In the genomic region with DNA sequence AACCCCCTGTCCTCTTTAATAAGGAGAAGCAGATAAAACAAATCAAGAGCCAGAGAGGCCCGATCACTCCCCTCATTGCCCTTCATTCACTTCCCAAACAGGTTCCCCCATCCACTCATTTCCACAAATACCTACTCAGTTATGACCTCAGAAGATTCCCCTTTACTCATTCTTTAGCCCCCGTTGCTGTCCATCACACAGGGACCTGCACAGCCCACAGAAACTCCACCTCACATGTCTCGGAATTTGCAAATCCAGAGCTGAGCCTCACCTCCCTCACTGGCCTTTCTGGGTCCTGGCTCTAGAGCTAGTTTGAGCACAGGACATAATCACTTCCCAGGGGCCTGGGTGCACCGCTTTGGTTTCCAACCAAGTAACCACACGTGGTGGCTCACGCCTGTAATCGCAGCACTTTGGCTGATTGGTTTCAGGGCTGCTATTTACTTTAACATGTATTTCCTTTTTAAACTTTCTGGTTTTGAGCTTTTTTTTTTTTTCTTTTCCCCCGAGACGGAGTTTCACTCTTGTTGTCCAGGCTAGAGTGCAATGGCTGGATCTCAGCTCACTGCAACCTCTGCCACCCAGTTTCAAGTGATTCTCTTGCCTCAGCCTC, we compare ENCODE assay signal across 11 cellular contexts. TPM values are rescaled to one million over a fixed set of nuclear protein-coding genes. Genes with fewer than 3 reads are reported as not detected.
A peak's percentile ranks its signal among the peaks of the same experiment; 100 is the strongest.
DNase-seq lines count a peak whose midpoint lies in the region; ATAC-seq and TF ChIP-seq lines count a peak whose summit lies in the region.
"Had no signal": no experiment of that assay in that cellular context is flagged by ENCODE, and none has a peak within 500 bp of the region (broad histone marks: within the 10 kb centered on the region; RNA-seq: fewer than 3 reads in every experiment).

No MANE protein-coding gene starts in this region.

- ATAC-seq in GM19438 (IDR thresholded peaks at IDR 0.05; ENCODE audit: low read depth, unreplicated experiment) (peak; percentile 89), HG03159 (IDR thresholded peaks at IDR 0.05; ENCODE audit: unreplicated experiment) (peak; percentile 82), GM18505 (IDR thresholded peaks at IDR 0.05; ENCODE audit: unreplicated experiment) (no peak)

- H3K4me3 ChIP-seq in GM12865 (ENCODE audit: low read depth, low read length) (no peak overlapping the region), coronary artery (no peak overlapping the region), MG63 (no peak overlapping the region)
- H3K4me3 ChIP-seq: thoracic aorta had no signal

- no peaks in the 10 kb centered on the region for H3K27me3 ChIP-seq in MG63

- TF ChIP-seq CTCF in GM12865 (IDR thresholded peaks at IDR 0.05; ENCODE audit: insufficient read depth, low read depth, low read length, missing control alignments) (no peak), coronary artery (IDR thresholded peaks at IDR 0.05) (no peak)

- peaks cover 25% of the 10 kb centered on the region for H3K36me3 ChIP-seq in MG63
- H3K36me3 ChIP-seq: thoracic aorta had no signal

- no peak for TF ChIP-seq POLR2A in GM18505 (IDR thresholded peaks at IDR 0.05; ENCODE audit: borderline replicate concordance, extremely low read depth, insufficient read depth, insufficient read length)

- no peak overlapping the region for H3K27ac ChIP-seq in coronary artery
- H3K27ac ChIP-seq: HL-60, thoracic aorta had no signal

- DNase-seq in GM12865 (ENCODE audit: low read depth): peak; percentile 80
- peak; percentile 31 for DNase-seq in coronary artery (ENCODE audit: low spot score)
- no peak for DNase-seq in central memory CD4-positive, alpha-beta T cell
- no peak for DNase-seq in MG63
- no peak for DNase-seq in NCI-H1105 (lab: John Stamatoyannopoulos, UW)
- DNase-seq: NCI-H526 treated with DMSO at 0.1 percent for 48 hours had no signal

- H3K9me3 ChIP-seq in MG63: no peaks in the 10 kb centered on the region
- H3K9me3 ChIP-seq: thoracic aorta had no signal

RNA-seq across cellular contexts. Expression of a gene that starts 17.8 kb away (rescaled TPM):
- 296 and 325 TPM in 2 replicates for total RNA-seq in MG63 (2014; rRNA removed; shearing (Covaris generic); ENCODE audit: low replicate concordance)

RNA-seq across cellular contexts. Expression of a gene that starts 42.1 kb away (rescaled TPM):
- total RNA-seq in MG63 (2014; rRNA removed; shearing (Covaris generic); ENCODE audit: low replicate concordance): 132 and 142 TPM in 2 replicates

RNA-seq across cellular contexts. Expression of a gene that starts 54.8 kb away (rescaled TPM):
- total RNA-seq in MG63 (2014; rRNA removed; shearing (Covaris generic); ENCODE audit: low replicate concordance): 4.3 and 9.2 TPM in 2 replicates

Comparison
In these comparisons a context has a peak if more than half of its experiments do, and no peak if none do; other contexts are left out.
1. DNase-seq: peak in GM12865 (single experiment) and coronary artery (single experiment); none in central memory CD4-positive, alpha-beta T cell (single experiment), MG63 (single experiment) and NCI-H1105 (single experiment).